Comparison of ENCODE assay signal across 22 cellular contexts in genomic region chr2:223744580-223744979, GRCh38.
DNase-seq lines count a peak whose midpoint lies in the region; ATAC-seq and TF ChIP-seq lines count a peak whose summit lies in the region.
"Had no signal": no experiment of that assay in that cellular context is flagged by ENCODE, and none has a peak within 500 bp of the region (broad histone marks: within the 10 kb centered on the region; RNA-seq: fewer than 3 reads in every experiment).

No MANE protein-coding gene starts in this region.

- no peak overlapping the region for H3K9ac ChIP-seq in adipocyte (ENCODE audit: low read length)

- H3K27ac ChIP-seq in right cardiac atrium (ENCODE audit: low read length): no peak overlapping the region
- H3K27ac ChIP-seq: adrenal gland, esophagus muscularis mucosa, Peyer's patch, right lobe of liver had no signal

- no peaks in the 10 kb centered on the region for H3K36me3 ChIP-seq in adipocyte (ENCODE audit: control insufficient read depth, insufficient read depth, low read length, severe bottlenecking)
- H3K36me3 ChIP-seq: adrenal gland, esophagus muscularis mucosa, Peyer's patch, right lobe of liver had no signal

- DNase-seq in Caki2 (ENCODE audit: low read depth) (peak; percentile 30), adipocyte (ENCODE audit: low read depth) (peak; percentile 62), right cardiac atrium (no peak), retinal pigment epithelial cell (ENCODE audit: low read depth) (peak; percentile 91), NCI-H524 treated with DMSO at 0.1 percent for 48 hours (lab: John Stamatoyannopoulos, UW) (no peak), T1000 (lab: John Stamatoyannopoulos, UW) (no peak)
- DNase-seq in stimulated activated naive CD4-positive, alpha-beta T cell (lab: John Stamatoyannopoulos, UW): no peak
- DNase-seq: activated B cell treated with CpG ODN at 0.5 μM for 24 hours; activated CD4-positive, alpha-beta memory T cell treated with anti-CD3 and anti-CD28 coated beads, Interleukin-2, amount 10 ng/mL, durations not matched to agents 7 days and 5 days; activated gamma-delta T cell; activated T-cell treated with anti-CD3 and anti-CD28 coated beads for 4 hours; adrenal gland; CD4-positive, alpha-beta memory T cell; effector memory CD4-positive, alpha-beta T cell; glutamatergic neuron; KG1; NCI-H187; NCI-H446; Peyer's patch; right lobe of liver; substantia nigra had no signal

- ATAC-seq in right cardiac atrium: peak; percentile 45 to 78
- ATAC-seq: right lobe of liver had no signal

- no peak for TF ChIP-seq CTCF in retinal pigment epithelial cell (conservative IDR thresholded peaks at IDR 0.05; ENCODE audit: low read depth, low read length)

- H3K4me1 ChIP-seq in adipocyte (ENCODE audit: control insufficient read depth, insufficient read depth, low read length) (peaks cover 10% of the 10 kb centered on the region), right cardiac atrium (ENCODE audit: control insufficient read depth, insufficient read depth, low read length) (no peaks in the 10 kb centered on the region)
- H3K4me1 ChIP-seq: adrenal gland, esophagus muscularis mucosa, Peyer's patch, right lobe of liver had no signal

- in situ Hi-C loops in Caki2 (cut with HindIII; ENCODE audit: low pct_unique_long_range_greater_than_20kb, low sequenced_read_pairs): no loop called here

- H3K27me3 ChIP-seq in adipocyte (replicated peaks; ENCODE audit: control insufficient read depth, insufficient read depth, low read length) (no peaks in the 10 kb centered on the region), right cardiac atrium (ENCODE audit: control insufficient read depth, insufficient read depth) (no peaks in the 10 kb centered on the region)
- H3K27me3 ChIP-seq: esophagus muscularis mucosa, Peyer's patch, right lobe of liver had no signal

- WGBS in right cardiac atrium: 43% methylated on average over 3 of the region's 3 CpGs

- intact Hi-C loops in right cardiac atrium (cut with DNase I): no loop called here

- H3K9me3 ChIP-seq in adipocyte (ENCODE audit: control insufficient read depth, low read length): no peaks in the 10 kb centered on the region
- H3K9me3 ChIP-seq in right cardiac atrium (ENCODE audit: control insufficient read depth, low read length): no peaks in the 10 kb centered on the region
- H3K9me3 ChIP-seq: adrenal gland, esophagus muscularis mucosa, Peyer's patch, right lobe of liver had no signal

- H3K4me3 ChIP-seq in adipocyte (ENCODE audit: low read length) (no peak overlapping the region), right cardiac atrium (ENCODE audit: low read length) (no peak overlapping the region), retinal pigment epithelial cell (ENCODE audit: low read length) (no peak overlapping the region)
- H3K4me3 ChIP-seq: adrenal gland, esophagus muscularis mucosa, Peyer's patch, right lobe of liver had no signal

Comparison
In these comparisons a context has a peak if more than half of its experiments do, and no peak if none do; other contexts are left out.
1. DNase-seq: peak in Caki2 (single experiment), adipocyte (single experiment) and retinal pigment epithelial cell (single experiment); none in right cardiac atrium (0 of 3), NCI-H524 treated with DMSO at 0.1 percent for 48 hours (single experiment), stimulated activated naive CD4-positive, alpha-beta T cell (0 of 6) and T1000 (single experiment).